Comparison of ENCODE assay signal across 9 cellular contexts in the genomic region with DNA sequence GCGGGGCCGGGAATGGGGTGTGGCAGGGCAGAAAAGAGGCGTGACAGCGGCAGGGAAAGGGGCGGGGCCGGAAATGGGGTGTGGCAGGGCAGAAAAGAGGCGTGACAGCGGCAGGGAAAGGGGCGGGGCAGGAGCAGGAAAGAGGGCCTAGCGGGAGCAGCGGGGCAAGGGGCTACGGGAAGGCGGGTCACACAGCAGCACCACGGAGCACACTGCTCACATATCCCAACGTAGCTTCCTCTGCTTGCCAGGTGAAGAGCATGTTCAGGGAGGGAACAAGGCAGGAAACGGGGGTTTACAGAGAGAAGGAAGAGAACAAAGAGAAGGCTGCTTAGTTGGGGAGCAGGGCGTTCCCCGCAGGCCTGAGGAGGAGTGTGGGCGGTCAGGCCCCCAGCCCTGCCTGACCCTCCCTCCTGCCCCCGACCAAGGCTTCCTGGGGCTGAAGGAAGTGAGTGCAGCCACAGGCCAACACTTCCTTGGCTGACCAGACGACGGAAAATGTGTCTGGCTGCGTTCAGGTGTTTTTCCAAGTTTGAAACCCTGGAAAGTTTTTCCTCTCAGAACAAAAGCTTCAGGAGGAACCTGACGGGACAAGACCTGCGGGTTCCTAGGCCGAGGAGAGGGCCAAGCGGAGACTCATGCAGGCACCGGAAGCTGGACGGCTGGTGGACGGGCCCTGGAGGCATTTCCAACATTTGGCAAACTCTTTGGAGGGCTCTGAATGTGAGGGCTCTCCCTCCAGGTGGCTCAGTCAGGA. TPM values are rescaled to one million over a fixed set of nuclear protein-coding genes. Genes with fewer than 3 reads are reported as not detected.
A peak's percentile ranks its signal among the peaks of the same experiment; 100 is the strongest.
DNase-seq lines count a peak whose midpoint lies in the region; ATAC-seq and TF ChIP-seq lines count a peak whose summit lies in the region.
"Had no signal": no experiment of that assay in that cellular context is flagged by ENCODE, and none has a peak within 500 bp of the region (broad histone marks: within the 10 kb centered on the region; RNA-seq: fewer than 3 reads in every experiment).

No MANE protein-coding gene starts in this region.

- H3K9me3 ChIP-seq in HUES48 (ENCODE audit: control insufficient read depth, insufficient read depth, low read length), result no peaks in the 10 kb centered on the region
- H3K9me3 ChIP-seq in right cardiac atrium (ENCODE audit: control insufficient read depth, low read length), result no peaks in the 10 kb centered on the region

- peaks cover 0 to 3% (median 0%) of the 10 kb centered on the region in 7 donors for H3K9me3 Mint-ChIP-seq in CD14-positive monocyte
- no peaks in the 10 kb centered on the region for H3K9me3 Mint-ChIP-seq in activated T-cell treated with anti-CD3 and anti-CD28 coated beads, Interleukin-2, amount 50 U/mL, for 72 hours
- H3K9me3 Mint-ChIP-seq: brain had no signal

- intact Hi-C loops in CD14-positive monocyte (cut with micrococcal nuclease) (loop anchor here (5.0 kb wide), 2 partner anchors 35 to 300 kb away; no protein-coding TSS in a partner anchor), right cardiac atrium (cut with DNase I) (no loop called here)

- peak in 1 of 2 donors; percentile 29 for ATAC-seq in activated T-cell treated with anti-CD3 and anti-CD28 coated beads, Interleukin-2, amount 50 U/mL, for 72 hours (replicated peaks in 1 of 2)
- ATAC-seq in right cardiac atrium (peak in 1 of 2 donors; percentile 22), GM19023 (IDR thresholded peaks at IDR 0.05; ENCODE audit: unreplicated experiment) (no peak), HG03045 (IDR thresholded peaks at IDR 0.05; ENCODE audit: unreplicated experiment) (no peak)

- peaks cover 47% of the 10 kb centered on the region for H3K36me3 ChIP-seq in HUES48 (ENCODE audit: control insufficient read depth, insufficient read depth, low read length)

- H3K27me3 ChIP-seq in HUES48 (ENCODE audit: control insufficient read depth, insufficient read depth, low read length) (no peaks in the 10 kb centered on the region), right cardiac atrium (ENCODE audit: control insufficient read depth, insufficient read depth) (no peaks in the 10 kb centered on the region)

- H3K4me3 ChIP-seq in HUES48 (ENCODE audit: low read depth, low read length) (no peak overlapping the region), right cardiac atrium (ENCODE audit: low read length) (no peak overlapping the region)

- H3K27ac ChIP-seq in HUES48 (ENCODE audit: low read depth, low read length), result peak overlapping the region; percentile 85
- peak overlapping the region; percentile 0 for H3K27ac ChIP-seq in right cardiac atrium (ENCODE audit: low read length)
- H3K27ac ChIP-seq in substantia nigra (ENCODE audit: low read depth, low read length, poor library complexity, severe bottlenecking), result peak overlapping the region; percentile 12

- peaks cover 10% of the 10 kb centered on the region for H3K4me1 ChIP-seq in HUES48 (ENCODE audit: control insufficient read depth, insufficient read depth, low read length)
- H3K4me1 ChIP-seq in right cardiac atrium (ENCODE audit: control insufficient read depth, insufficient read depth, low read length), result peaks cover 2% of the 10 kb centered on the region

- H3K9ac ChIP-seq in HUES48 (ENCODE audit: low read depth, low read length), result no peak overlapping the region; the same call in 1 of the 2 replicates

- WGBS in right cardiac atrium, result 55% methylated on average over 28 of the region's 30 CpGs

- DNase-seq in CD14-positive monocyte (ENCODE audit: low spot score) (no peak), right cardiac atrium (peak; percentile 47 to 81 (median 78)), substantia nigra (lab: John Stamatoyannopoulos, UW) (peak in 1 of 49 donors; percentile 53), putamen (ENCODE audit: low spot score) (no peak)
- peak; percentile 47 to 63 for DNase-seq in activated T-cell treated with anti-CD3 and anti-CD28 coated beads, Interleukin-2, amount 50 U/mL, for 72 hours

- peaks cover 23 to 43% of the 10 kb centered on the region in 2 donors for H3K36me3 Mint-ChIP-seq in CD14-positive monocyte
- H3K36me3 Mint-ChIP-seq in activated T-cell treated with anti-CD3 and anti-CD28 coated beads, Interleukin-2, amount 50 U/mL, for 72 hours (ENCODE audit: insufficient read depth in 2 of 2), result peaks cover 0 to 2% of the 10 kb centered on the region in 2 donors

- peak overlapping the region; percentile 70 to 93 (median 87) for H3K27ac Mint-ChIP-seq in CD14-positive monocyte
- H3K27ac Mint-ChIP-seq in activated T-cell treated with anti-CD3 and anti-CD28 coated beads, Interleukin-2, amount 50 U/mL, for 72 hours, result no peak overlapping the region

- H3K4me1 Mint-ChIP-seq in CD14-positive monocyte, result peaks cover 31% of the 10 kb centered on the region
- peaks cover 11% of the 10 kb centered on the region for H3K4me1 Mint-ChIP-seq in activated T-cell treated with anti-CD3 and anti-CD28 coated beads, Interleukin-2, amount 50 U/mL, for 72 hours (ENCODE audit: low read depth)

- peak overlapping the region in 1 of 2 donors; percentile 80 for H3K4me3 Mint-ChIP-seq in CD14-positive monocyte
- no peak overlapping the region for H3K4me3 Mint-ChIP-seq in activated T-cell treated with anti-CD3 and anti-CD28 coated beads, Interleukin-2, amount 50 U/mL, for 72 hours

- H3K27me3 Mint-ChIP-seq in CD14-positive monocyte (ENCODE audit: low read depth in 3 of 3), result no peaks in the 10 kb centered on the region
- no peaks in the 10 kb centered on the region for H3K27me3 Mint-ChIP-seq in activated T-cell treated with anti-CD3 and anti-CD28 coated beads, Interleukin-2, amount 50 U/mL, for 72 hours (ENCODE audit: low read depth)

- TF ChIP-seq CTCF in CD14-positive monocyte (IDR thresholded peaks at IDR 0.05), result no peak

RNA-seq across cellular contexts. Expression of gene UCKL1, which starts 13.8 kb away (rescaled TPM):
- polyA plus RNA-seq in CD14-positive monocyte (10 to 100 TPM; 10.9 to 14.5 TPM), right cardiac atrium (36.5 TPM)
- total RNA-seq in activated T-cell treated with anti-CD3 and anti-CD28 coated beads, Interleukin-2, amount 50 U/mL, for 72 hours, result 10 to 100 TPM; 27.9 to 33.1 TPM
- 10 to 100 TPM; 35.5 to 47.0 (median 44.0) TPM for total RNA-seq in right cardiac atrium

RNA-seq across cellular contexts. Expression of gene ZNF512B, which starts 27.3 kb away (rescaled TPM):
- polyA plus RNA-seq in CD14-positive monocyte, result under 1 TPM in 1 of 2 donors, not detected in 1; 0.10 TPM
- 10 to 100 TPM; 20.0 to 20.6 TPM for total RNA-seq in activated T-cell treated with anti-CD3 and anti-CD28 coated beads, Interleukin-2, amount 50 U/mL, for 72 hours
- total RNA-seq in right cardiac atrium, result 10 to 100 TPM; 12.3 to 16.1 (median 13.6) TPM
- 9.8 TPM for polyA plus RNA-seq in right cardiac atrium

RNA-seq across cellular contexts. Expression of gene SAMD10, which starts 37.0 kb away (rescaled TPM):
- polyA plus RNA-seq in CD14-positive monocyte (under 1 TPM; 0.34 to 0.67 TPM), right cardiac atrium (4.8 TPM)
- total RNA-seq in activated T-cell treated with anti-CD3 and anti-CD28 coated beads, Interleukin-2, amount 50 U/mL, for 72 hours, result 10 to 100 TPM; 54.6 to 77.0 TPM
- 1 to 10 TPM; 3.3 to 4.9 (median 3.8) TPM for total RNA-seq in right cardiac atrium

RNA-seq across cellular contexts. Expression of gene PRPF6, which starts 38.5 kb away (rescaled TPM):
- polyA plus RNA-seq in CD14-positive monocyte (10 to 100 TPM; 34.5 to 47.7 TPM), right cardiac atrium (29.6 TPM)
- 10 to 100 TPM; 77.5 to 95.7 TPM for total RNA-seq in activated T-cell treated with anti-CD3 and anti-CD28 coated beads, Interleukin-2, amount 50 U/mL, for 72 hours
- 10 to 100 TPM; 42.5 to 44.7 (median 43.5) TPM for total RNA-seq in right cardiac atrium

RNA-seq across cellular contexts. Expression of gene DNAJC5, which starts 47.5 kb away (rescaled TPM):
- 1 to 10 TPM; 5.9 to 7.4 TPM for polyA plus RNA-seq in CD14-positive monocyte
- 10 to 100 TPM; 37.6 to 40.5 TPM for total RNA-seq in activated T-cell treated with anti-CD3 and anti-CD28 coated beads, Interleukin-2, amount 50 U/mL, for 72 hours
- total RNA-seq in right cardiac atrium, result 10 to 100 TPM; 43.1 to 51.0 (median 49.9) TPM
- 32.2 TPM for polyA plus RNA-seq in right cardiac atrium

Comparison
In these comparisons a context has a peak if more than half of its experiments do, and no peak if none do; other contexts are left out.
1. DNase-seq: peak in activated T-cell treated with anti-CD3 and anti-CD28 coated beads, Interleukin-2, amount 50 U/mL, for 72 hours (2 of 2) and right cardiac atrium (3 of 3); none in CD14-positive monocyte (single experiment) and putamen (single experiment).
2. H3K27ac ChIP-seq: peak in every context shown above with its lines; median percentile 85 in HUES48; 12 in substantia nigra; 0 in right cardiac atrium.
3. RNA of gene SAMD10, which starts 37.0 kb away (total RNA-seq): 54.6 to 77.0 TPM in activated T-cell treated with anti-CD3 and anti-CD28 coated beads, Interleukin-2, amount 50 U/mL, for 72 hours; 3.3 to 4.9 TPM in right cardiac atrium; every median in the first group is over 4 times any median in the second.
4. intact Hi-C loops: an anchor here in CD14-positive monocyte (5.0 kb wide); none called in right cardiac atrium.